In genomic region chr7:45088146-45088701, GRCh38 we compare ENCODE assay signal across 9 cellular contexts. TPM values are rescaled to one million over a fixed set of nuclear protein-coding genes. Genes with fewer than 3 reads are reported as not detected.
DNase-seq lines count a peak whose midpoint lies in the region; ATAC-seq and TF ChIP-seq lines count a peak whose summit lies in the region.
"Had no signal": no experiment of that assay in that cellular context is flagged by ENCODE, and none has a peak within 500 bp of the region (broad histone marks: within the 10 kb centered on the region; RNA-seq: fewer than 3 reads in every experiment).

No MANE protein-coding gene starts in this region.

- TF ChIP-seq POLR2A in heart left ventricle (IDR thresholded peaks at IDR 0.05): no peak

- H3K27me3 ChIP-seq in BE2C (no peaks in the 10 kb centered on the region), heart left ventricle (peaks cover 0 to 19% (median 0%) of the 10 kb centered on the region in 9 donors)

- 0 out of 2 replicates have a peak, but pooled peaks cover 2% of the 10 kb centered on the region for H3K4me1 ChIP-seq in BE2C
- H3K4me1 ChIP-seq in heart left ventricle: peaks cover 0 to 17% (median 3%) of the 10 kb centered on the region in 12 donors

- H3K36me3 Mint-ChIP-seq in T-cell: no peaks in the 10 kb centered on the region
- H3K36me3 Mint-ChIP-seq in progenitor cell of endocrine pancreas (ENCODE audit: insufficient read depth): no peaks in the 10 kb centered on the region

- CTCF ChIA-PET in T-cell (lab: Charles Lee): no interaction called here
- CTCF ChIA-PET in GM10248 (lab: Yijun Ruan, JAX): interaction anchor here (1.3 to 2.0 kb wide), 2 partner anchors 48 to 114 kb away, joined by 3 to 5 read pairs; no protein-coding TSS in a partner anchor

- intact Hi-C loops in heart left ventricle (cut with DNase I): no loop called here

- DNase-seq in BE2C: no peak
- no peak for DNase-seq in T-cell
- DNase-seq in heart left ventricle: peak in 1 of 5 donors; percentile 20
- DNase-seq in progenitor cell of endocrine pancreas (ENCODE audit: low spot score, unreplicated experiment): no peak
- no peak for DNase-seq in SKM-1 treated with dmso at 0.1 percent for 144 hours (lab: John Stamatoyannopoulos, UW; ENCODE audit: unreplicated experiment)
- DNase-seq in T-helper 9 cell: no peak
- no peak for DNase-seq in GM10248 (ENCODE audit: extremely low spot score)

- POLR2A ChIA-PET in T-cell (lab: Charles Lee) (interaction anchor here in 1 of 2 donors (0.6 kb wide), 1 partner anchor 21 kb away, joined by 8 read pairs; no protein-coding TSS in a partner anchor), GM10248 (lab: Yijun Ruan, JAX) (no interaction called here)

- H3K4me1 Mint-ChIP-seq in T-cell (peaks cover 8 to 11% (median 9%) of the 10 kb centered on the region in 3 donors), progenitor cell of endocrine pancreas (ENCODE audit: low read depth) (no peaks in the 10 kb centered on the region)

- H3K9me3 ChIP-seq in BE2C (no peaks in the 10 kb centered on the region), heart left ventricle (no peaks in the 10 kb centered on the region)

- TF ChIP-seq CTCF in BE2C (IDR thresholded peaks at IDR 0.05; ENCODE audit: low read depth, low read length): no peak
- no peak for TF ChIP-seq CTCF in heart left ventricle (IDR thresholded peaks at IDR 0.05)
- TF ChIP-seq CTCF in progenitor cell of endocrine pancreas (IDR thresholded peaks at IDR 0.05; ENCODE audit: unreplicated experiment): no peak
- TF ChIP-seq CTCF in GM10248 (IDR thresholded peaks at IDR 0.05; ENCODE audit: control extremely low read depth, extremely low read depth, low read depth, missing control alignments): no peak

- no peaks in the 10 kb centered on the region for H3K36me3 ChIP-seq in BE2C
- H3K36me3 ChIP-seq in heart left ventricle: no peaks in the 10 kb centered on the region

- H3K9me3 Mint-ChIP-seq in T-cell: no peaks in the 10 kb centered on the region
- no peaks in the 10 kb centered on the region for H3K9me3 Mint-ChIP-seq in progenitor cell of endocrine pancreas (ENCODE audit: low read depth)

- ATAC-seq in T-cell (replicated peaks in 1 of 4) (no peak), heart left ventricle (peak in 1 of 4 donors; percentile 7), HG03175 (IDR thresholded peaks at IDR 0.05; ENCODE audit: unreplicated experiment) (no peak)

- H3K27me3 Mint-ChIP-seq in T-cell: peaks cover 0 to 12% of the 10 kb centered on the region in 2 donors
- peaks cover 31% of the 10 kb centered on the region for H3K27me3 Mint-ChIP-seq in progenitor cell of endocrine pancreas

- H3K4me3 ChIP-seq in BE2C (ENCODE audit: low read depth, low read length) (peak overlapping the region; percentile 63), heart left ventricle (peak overlapping the region; percentile 36 to 75 (median 60))

- 28 to 39% (median 35%) methylated on average over 24 to 29 of the region's 29 CpGs for WGBS in heart left ventricle, 4 donors

- peak overlapping the region; percentile 28 to 53 (median 34) for H3K4me3 Mint-ChIP-seq in T-cell
- peak overlapping the region; percentile 65 for H3K4me3 Mint-ChIP-seq in progenitor cell of endocrine pancreas (ENCODE audit: low read depth)

- H3K27ac Mint-ChIP-seq in T-cell: no peak overlapping the region
- H3K27ac Mint-ChIP-seq in progenitor cell of endocrine pancreas: no peak overlapping the region

- peak overlapping the region in 8 of 12 donors; percentile 6 to 77 (median 56) for H3K27ac ChIP-seq in heart left ventricle

RNA-seq across cellular contexts. Expression of gene NACAD, which starts 0.5 kb away (rescaled TPM):
- 21.8 TPM for polyA plus RNA-seq in BE2C (2012; ENCODE audit: insufficient read depth, insufficient read length, low read depth)
- total RNA-seq in T-cell (1 to 10 TPM in 1 of 5 donors, under 1 TPM in 4; 0.10 to 1.6 (median 0.20) TPM), heart left ventricle (10 to 100 TPM in 1 of 9 donors, 1 to 10 TPM in 8; 1.9 to 16.3 (median 5.3) TPM), progenitor cell of endocrine pancreas (10.1 and 11.7 TPM in 2 replicates)
- 1 to 10 TPM; 2.8 to 5.8 TPM for polyA plus RNA-seq in heart left ventricle
- total RNA-seq: OCI-LY7 had no signal

RNA-seq across cellular contexts. Expression of gene TBRG4, which starts 23.3 kb away (rescaled TPM):
- polyA plus RNA-seq in BE2C (2012; ENCODE audit: insufficient read depth, insufficient read length, low read depth): 221 TPM
- total RNA-seq in T-cell: 100 to 1,000 TPM in 4 of 5 donors, 10 to 100 TPM in 1; 94.3 to 142 (median 122) TPM
- 10 to 100 TPM; 58.0 to 96.1 (median 61.5) TPM for total RNA-seq in heart left ventricle
- 100 to 1,000 TPM in 1 of 2 donors, 10 to 100 TPM in 1; 59.5 to 125 TPM for polyA plus RNA-seq in heart left ventricle
- 73.0 and 73.1 TPM in 2 replicates for total RNA-seq in progenitor cell of endocrine pancreas
